In the genomic region with DNA sequence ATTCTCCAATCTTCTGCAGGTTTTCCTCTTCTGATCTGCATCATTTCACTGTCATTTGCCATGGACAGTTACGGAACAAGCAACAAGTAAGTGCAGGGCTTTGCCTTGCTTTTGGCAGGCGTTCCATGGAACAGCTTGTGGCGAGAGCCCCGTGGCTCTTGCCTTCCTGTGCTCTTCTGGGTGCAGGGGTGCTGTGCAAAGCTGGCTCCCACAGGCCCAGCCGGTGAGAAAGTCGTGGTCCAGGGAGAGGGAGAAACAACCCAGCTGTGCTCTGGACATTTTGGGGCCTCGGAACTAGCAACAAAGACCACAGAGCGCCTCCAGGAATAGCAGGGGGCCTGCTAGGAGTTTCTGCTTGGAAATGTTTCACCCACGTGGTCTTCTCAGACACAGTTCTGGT, we compare ENCODE assay signal across 26 cellular contexts.
"Had no signal": no experiment of that assay in that cellular context is flagged by ENCODE, and none has a peak within 500 bp of the region (broad histone marks: within the 10 kb centered on the region; RNA-seq: fewer than 3 reads in every experiment).

No MANE protein-coding gene starts in this region.

- H3K4me1 ChIP-seq: lower lobe of right lung, psoas muscle, uterus had no signal

- FAIRE-seq: frontal cortex had no signal

- H3K27me3 ChIP-seq: testis, tibial nerve, upper lobe of left lung, uterus had no signal

- H3K9me3 ChIP-seq: lower lobe of right lung, psoas muscle, testis, tibial nerve, upper lobe of left lung, uterus had no signal

- H3K36me3 ChIP-seq: uterus had no signal

- H3K4me3 Mint-ChIP-seq: effector memory CD8-positive, alpha-beta T cell; immature natural killer cell; naive thymus-derived CD8-positive, alpha-beta T cell; nephron progenitor cell; stimulated activated memory B cell treated with anti-CD40 and anti-IgM and Interleukin-4, amounts not matched to agents 10 μg/mL and 1 μg/mL and 100 μg/mL, for 72 hours had no signal

- H3K4me2 ChIP-seq: smooth muscle cell had no signal

- H3K27ac ChIP-seq: lower lobe of right lung, psoas muscle, testis, upper lobe of left lung had no signal

- H3K4me3 ChIP-seq: lower lobe of right lung, psoas muscle, smooth muscle cell, testis, tibial nerve, upper lobe of left lung, uterus had no signal

- H3K9me3 Mint-ChIP-seq: effector memory CD8-positive, alpha-beta T cell; immature natural killer cell; naive thymus-derived CD8-positive, alpha-beta T cell; nephron progenitor cell; stimulated activated memory B cell treated with anti-CD40 and anti-IgM and Interleukin-4, amounts not matched to agents 10 μg/mL and 1 μg/mL and 100 μg/mL, for 72 hours had no signal

- H3K4me1 Mint-ChIP-seq: immature natural killer cell; naive thymus-derived CD8-positive, alpha-beta T cell; stimulated activated memory B cell treated with anti-CD40 and anti-IgM and Interleukin-4, amounts not matched to agents 10 μg/mL and 1 μg/mL and 100 μg/mL, for 72 hours had no signal

- H3K27ac Mint-ChIP-seq: effector memory CD8-positive, alpha-beta T cell; immature natural killer cell; naive thymus-derived CD8-positive, alpha-beta T cell; nephron progenitor cell; stimulated activated memory B cell treated with anti-CD40 and anti-IgM and Interleukin-4, amounts not matched to agents 10 μg/mL and 1 μg/mL and 100 μg/mL, for 72 hours had no signal

- DNase-seq: cortex of kidney; effector memory CD8-positive, alpha-beta T cell; hypothalamus; immature natural killer cell; islet precursor cell; kidney glomerular epithelial cell; left ventricle myocardium superior; lower lobe of right lung; nephron progenitor cell; nucleus accumbens; stimulated activated CD4-positive, alpha-beta T cell treated with anti-CD3 and anti-CD28 coated beads, Interleukin-12 subunit alpha, Interleukin-12 subunit beta, amount 100 ng/mL, for 4 hours; stimulated activated CD4-positive, alpha-beta T cell treated with anti-CD3 and anti-CD28 coated beads, Interleukin-1b, Interleukin-23, amount 100 ng/mL, for 48 hours; stimulated activated CD4-positive, alpha-beta T cell treated with anti-CD3 and anti-CD28 coated beads, Interleukin-4, amount 100 ng/mL, for 4 hours; stimulated activated naive CD8-positive, alpha-beta T cell treated with anti-CD3 and anti-CD28 coated beads, Interleukin-15, Interleukin-2, amounts not matched to agents 100 U/mL and 50 U/mL, for 24 hours; substantia nigra; testis had no signal

- H3K36me3 Mint-ChIP-seq: immature natural killer cell; naive thymus-derived CD8-positive, alpha-beta T cell; stimulated activated memory B cell treated with anti-CD40 and anti-IgM and Interleukin-4, amounts not matched to agents 10 μg/mL and 1 μg/mL and 100 μg/mL, for 72 hours had no signal

- ATAC-seq: effector memory CD8-positive, alpha-beta T cell; left colon; left ventricle myocardium superior; naive thymus-derived CD8-positive, alpha-beta T cell; psoas muscle; right cardiac atrium; stimulated activated memory B cell treated with anti-CD40 and anti-IgM and Interleukin-4, amounts not matched to agents 10 μg/mL and 1 μg/mL and 100 μg/mL, for 72 hours; stimulated activated naive CD8-positive, alpha-beta T cell treated with anti-CD3 and anti-CD28 coated beads, Interleukin-15, Interleukin-2, amounts not matched to agents 100 U/mL and 50 U/mL, for 24 hours had no signal
